20 cellular contexts compared by ENCODE assay signal in genomic region chr1:3587133-3587733, GRCh38. TPM values are rescaled to one million over a fixed set of nuclear protein-coding genes. Genes with fewer than 3 reads are reported as not detected.
A peak's percentile ranks its signal among the peaks of the same experiment; 100 is the strongest.
DNase-seq lines count a peak whose midpoint lies in the region; ATAC-seq and TF ChIP-seq lines count a peak whose summit lies in the region.
"Had no signal": no experiment of that assay in that cellular context is flagged by ENCODE, and none has a peak within 500 bp of the region (broad histone marks: within the 10 kb centered on the region; RNA-seq: fewer than 3 reads in every experiment).

No MANE protein-coding gene starts in this region.

- CTCF ChIA-PET in Panc1 (lab: Charles Lee) = interaction anchor here (0.6 to 2.3 kb wide), 5 partner anchors 11 to 132 kb away, joined by 3 to 12 read pairs (median 5); partner anchors contain the start of gene ARHGEF16

- ATAC-seq in Panc1 = peak; percentile 95
- no peak for ATAC-seq in HG02623 (IDR thresholded peaks at IDR 0.05; ENCODE audit: unreplicated experiment)
- ATAC-seq: activated naive CD4-positive, alpha-beta T cell treated with anti-CD3 and anti-CD28 coated beads, Interleukin-2, amount 50 U/mL, for 72 hours; lower lobe of right lung; natural killer cell treated with Interleukin-12 subunit alpha and Interleukin-12 subunit beta and Interleukin-15 and Interleukin-18, amount 100 ng/mL, for 72 hours had no signal

- no peak overlapping the region for H3K4me3 ChIP-seq in Panc1 (ENCODE audit: low read depth in 2 of 2, low read length in 2 of 2)
- no peak overlapping the region for H3K4me3 ChIP-seq in epithelial cell of esophagus (ENCODE audit: low read length)
- H3K4me3 ChIP-seq: lower lobe of right lung had no signal

- H3K9me3 ChIP-seq in Panc1 (ENCODE audit: control insufficient read depth, insufficient read depth, low read depth, low read length) = no peaks in the 10 kb centered on the region
- H3K9me3 ChIP-seq: lower lobe of right lung had no signal

- DNase-seq in NCI-H510A treated with DMSO at 0.1 percent for 48 hours (lab: John Stamatoyannopoulos, UW) (peak; percentile 1), NCI-H510A (lab: John Stamatoyannopoulos, UW) (no peak), Panc1 (ENCODE audit: low read depth, low spot score) (peak; percentile 51), epithelial cell of esophagus (ENCODE audit: low read depth) (peak; percentile 39), osteocyte (ENCODE audit: extremely low spot score, unreplicated experiment) (no peak), ACHN (no peak)
- no peak for DNase-seq in activated naive CD4-positive, alpha-beta T cell treated with Interleukin-2 at 50 U/mL for 16 hours
- DNase-seq: activated T-cell treated with anti-CD3 and anti-CD28 coated beads for 4 hours; central memory CD4-positive, alpha-beta T cell; COR-L47; effector memory CD4-positive, alpha-beta T cell; Karpas-422; lower lobe of right lung; NCI-H1417 treated with DMSO at 0.1 percent for 48 hours; NCI-H2171 treated with DMSO at 0.1 percent for 48 hours; T1000 had no signal

- peak overlapping the region; percentile 31 for H3K27ac Mint-ChIP-seq in osteocyte (ENCODE audit: unreplicated experiment)
- H3K27ac Mint-ChIP-seq: activated naive CD4-positive, alpha-beta T cell treated with anti-CD3 and anti-CD28 coated beads, Interleukin-2, amount 50 U/mL, for 72 hours; stimulated activated naive CD8-positive, alpha-beta T cell treated with anti-CD3 and anti-CD28 coated beads, Interleukin-15, Interleukin-2, amounts not matched to agents 100 ng/mL and 50 ng/mL, for 24 hours had no signal

- H3K4me1 ChIP-seq in Panc1 (ENCODE audit: control insufficient read depth, insufficient read depth, low read length) = peaks cover 8% of the 10 kb centered on the region

- in situ Hi-C loops in Panc1 (cut with HindIII; ENCODE audit: low pct_unique_long_range_greater_than_20kb, low sequenced_read_pairs) = no loop called here
- in situ Hi-C loops in ACHN (cut with HindIII; ENCODE audit: low pct_ligation_motif_present, low pct_unique_long_range_greater_than_20kb, low sequenced_read_pairs) = no loop called here

- intact Hi-C loops in Panc1 (cut with micrococcal nuclease; ENCODE audit: unreplicated experiment) = no loop called here

- H3K36me3 ChIP-seq in Panc1 (ENCODE audit: control insufficient read depth, insufficient read depth, low read length) = no peaks in the 10 kb centered on the region
- H3K36me3 ChIP-seq: lower lobe of right lung had no signal

- H3K36me3 Mint-ChIP-seq in osteocyte (ENCODE audit: unreplicated experiment) = peaks cover 3% of the 10 kb centered on the region
- H3K36me3 Mint-ChIP-seq: activated naive CD4-positive, alpha-beta T cell treated with anti-CD3 and anti-CD28 coated beads, Interleukin-2, amount 50 U/mL, for 72 hours; natural killer cell treated with Interleukin-12 subunit alpha and Interleukin-12 subunit beta and Interleukin-15 and Interleukin-18, amount 100 ng/mL, for 72 hours had no signal

- H3K4me1 Mint-ChIP-seq in osteocyte (ENCODE audit: unreplicated experiment) = peaks cover 15% of the 10 kb centered on the region

- TF ChIP-seq CTCF in Panc1 (IDR thresholded peaks at IDR 0.05) (no peak), epithelial cell of esophagus (IDR thresholded peaks at IDR 0.05; ENCODE audit: insufficient read depth, low read depth, low read length, missing control alignments) (no peak), osteocyte (IDR thresholded peaks at IDR 0.05) (no peak)

- H3K4me3 Mint-ChIP-seq in osteocyte (ENCODE audit: unreplicated experiment) = no peak overlapping the region
- H3K4me3 Mint-ChIP-seq: natural killer cell treated with Interleukin-12 subunit alpha and Interleukin-12 subunit beta and Interleukin-15 and Interleukin-18, amount 100 ng/mL, for 72 hours; stimulated activated naive CD8-positive, alpha-beta T cell treated with anti-CD3 and anti-CD28 coated beads, Interleukin-15, Interleukin-2, amounts not matched to agents 100 ng/mL and 50 ng/mL, for 24 hours had no signal

- POLR2A ChIA-PET in Panc1 (lab: Charles Lee) = interaction anchor here (0.8 kb wide), 1 partner anchor 141 kb away, joined by 4 read pairs; no protein-coding TSS in a partner anchor

- H3K27me3 Mint-ChIP-seq in osteocyte (ENCODE audit: unreplicated experiment) = no peaks in the 10 kb centered on the region
- H3K27me3 Mint-ChIP-seq: natural killer cell treated with Interleukin-12 subunit alpha and Interleukin-12 subunit beta and Interleukin-15 and Interleukin-18, amount 100 ng/mL, for 72 hours; stimulated activated naive CD8-positive, alpha-beta T cell treated with anti-CD3 and anti-CD28 coated beads, Interleukin-15, Interleukin-2, amounts not matched to agents 100 ng/mL and 50 ng/mL, for 24 hours had no signal

- H3K9me3 Mint-ChIP-seq in osteocyte (ENCODE audit: unreplicated experiment) = no peaks in the 10 kb centered on the region
- H3K9me3 Mint-ChIP-seq: activated naive CD4-positive, alpha-beta T cell treated with anti-CD3 and anti-CD28 coated beads, Interleukin-2, amount 50 U/mL, for 72 hours; natural killer cell treated with Interleukin-12 subunit alpha and Interleukin-12 subunit beta and Interleukin-15 and Interleukin-18, amount 100 ng/mL, for 72 hours; stimulated activated naive CD8-positive, alpha-beta T cell treated with anti-CD3 and anti-CD28 coated beads, Interleukin-15, Interleukin-2, amounts not matched to agents 100 ng/mL and 50 ng/mL, for 24 hours had no signal

- BruUV-seq in Panc1 (replicated peaks; lab: Mats Ljungman, UMichigan) = no TSS peak

- 0 out of 2 replicates have a peak overlapping the region, but pooled peaks have one; percentile 34 for H3K27ac ChIP-seq in Panc1 (ENCODE audit: low read length)
- H3K27ac ChIP-seq: lower lobe of right lung had no signal

- H3K27me3 ChIP-seq in Panc1 (ENCODE audit: control insufficient read depth, insufficient read depth, low read length) = no peaks in the 10 kb centered on the region

RNA-seq across cellular contexts. Expression of gene MEGF6, which starts 24.1 kb away (rescaled TPM):
- total RNA-seq in Panc1 (2021; ENCODE audit: unreplicated experiment) (32.6 TPM), osteocyte (255 and 262 TPM in 2 replicates)
- polyA plus RNA-seq in Panc1 (2012; ENCODE audit: insufficient read length) = 35.5 TPM

RNA-seq across cellular contexts. Expression of gene TPRG1L, which starts 37.6 kb away (rescaled TPM):
- total RNA-seq in Panc1 (2021; ENCODE audit: unreplicated experiment) (57.5 TPM), osteocyte (49.1 and 49.5 TPM in 2 replicates)
- polyA plus RNA-seq in Panc1 (2012; ENCODE audit: insufficient read length) = 93.0 TPM

Comparison
In these comparisons a context has a peak if more than half of its experiments do, and no peak if none do; other contexts are left out.
1. DNase-seq: peak in NCI-H510A treated with DMSO at 0.1 percent for 48 hours (single experiment), Panc1 (single experiment) and epithelial cell of esophagus (single experiment); none in NCI-H510A (single experiment), osteocyte (single experiment), activated naive CD4-positive, alpha-beta T cell treated with Interleukin-2 at 50 U/mL for 16 hours (single experiment) and ACHN (single experiment).